Comparison of ENCODE assay signal across 1 cellular context in the genomic region with DNA sequence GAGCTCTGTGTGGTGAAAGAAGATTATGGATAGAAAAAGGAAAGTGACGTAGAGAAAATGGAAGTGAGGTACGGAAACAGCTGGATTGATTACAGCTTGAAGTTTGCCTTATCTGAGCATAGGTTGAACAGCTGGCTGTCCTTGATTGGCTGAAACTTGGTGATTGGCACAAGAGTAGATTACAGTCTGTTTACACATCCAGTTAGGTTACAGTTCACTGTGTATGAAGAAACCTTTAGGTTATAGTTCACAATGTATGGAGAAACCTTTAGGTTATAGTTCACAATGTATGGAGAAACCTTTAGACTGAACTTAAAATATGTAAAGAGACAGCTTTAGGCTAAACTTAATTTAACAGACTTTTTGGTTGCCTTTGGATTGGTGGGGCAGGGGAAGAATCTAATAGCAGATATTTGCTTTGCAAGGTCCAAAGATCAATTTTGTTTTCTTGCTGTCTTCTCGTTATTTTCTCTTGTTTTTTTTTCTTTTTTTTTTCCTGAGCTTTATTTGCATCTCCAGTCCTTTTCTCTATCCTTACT.
TF ChIP-seq lines count a peak whose summit lies in the region.

No MANE protein-coding gene starts in this region.

TF ChIP-seq in IMR-90, 13 proteins besides CTCF, POLR2A, EP300 and RAD21:
- TF ChIP-seq CHD1 (IDR thresholded peaks at IDR 0.05; ENCODE audit: low read depth, low read length) (no peak), NFE2L2 (IDR thresholded peaks at IDR 0.05; ENCODE audit: low read depth, low read length) (no peak), FOS (IDR thresholded peaks at IDR 0.05; ENCODE audit: low read depth, low read length) (no peak), RFX5 (IDR thresholded peaks at IDR 0.05; ENCODE audit: low read depth, low read length) (no peak), SMC3 (IDR thresholded peaks at IDR 0.05; ENCODE audit: low read depth, low read length) (no peak), CEBPB (IDR thresholded peaks at IDR 0.05; ENCODE audit: low read depth, low read length) (no peak), BHLHE40 (IDR thresholded peaks at IDR 0.05; ENCODE audit: low read depth, low read length) (no peak), RCOR1 (IDR thresholded peaks at IDR 0.05; ENCODE audit: insufficient replicate concordance, low read length) (no peak), MAZ (IDR thresholded peaks at IDR 0.05; ENCODE audit: borderline replicate concordance, low read depth, low read length) (no peak), MXI1 (IDR thresholded peaks at IDR 0.05; ENCODE audit: borderline replicate concordance, low read depth, low read length) (no peak), MAFK (IDR thresholded peaks at IDR 0.05; ENCODE audit: low read depth, low read length) (no peak)
- TF ChIP-seq, protein P1, sequence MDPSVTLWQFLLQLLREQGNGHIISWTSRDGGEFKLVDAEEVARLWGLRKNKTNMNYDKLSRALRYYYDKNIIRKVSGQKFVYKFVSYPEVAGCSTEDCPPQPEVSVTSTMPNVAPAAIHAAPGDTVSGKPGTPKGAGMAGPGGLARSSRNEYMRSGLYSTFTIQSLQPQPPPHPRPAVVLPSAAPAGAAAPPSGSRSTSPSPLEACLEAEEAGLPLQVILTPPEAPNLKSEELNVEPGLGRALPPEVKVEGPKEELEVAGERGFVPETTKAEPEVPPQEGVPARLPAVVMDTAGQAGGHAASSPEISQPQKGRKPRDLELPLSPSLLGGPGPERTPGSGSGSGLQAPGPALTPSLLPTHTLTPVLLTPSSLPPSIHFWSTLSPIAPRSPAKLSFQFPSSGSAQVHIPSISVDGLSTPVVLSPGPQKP (IDR thresholded peaks at IDR 0.05; ENCODE audit: borderline replicate concordance, low read depth, low read length), result no peak
- TF ChIP-seq, protein P2, sequence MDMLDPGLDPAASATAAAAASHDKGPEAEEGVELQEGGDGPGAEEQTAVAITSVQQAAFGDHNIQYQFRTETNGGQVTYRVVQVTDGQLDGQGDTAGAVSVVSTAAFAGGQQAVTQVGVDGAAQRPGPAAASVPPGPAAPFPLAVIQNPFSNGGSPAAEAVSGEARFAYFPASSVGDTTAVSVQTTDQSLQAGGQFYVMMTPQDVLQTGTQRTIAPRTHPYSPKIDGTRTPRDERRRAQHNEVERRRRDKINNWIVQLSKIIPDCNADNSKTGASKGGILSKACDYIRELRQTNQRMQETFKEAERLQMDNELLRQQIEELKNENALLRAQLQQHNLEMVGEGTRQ (IDR thresholded peaks at IDR 0.05; ENCODE audit: low read depth, low read length), result no peak
TF ChIP-seq in IMR-90: peak in this region for 0.
